In genomic region chr10:103841519-103841918, GRCh38 we compare ENCODE assay signal across 23 cellular contexts.
"Had no signal": no experiment of that assay in that cellular context is flagged by ENCODE, and none has a peak within 500 bp of the region (broad histone marks: within the 10 kb centered on the region; RNA-seq: fewer than 3 reads in every experiment).

No MANE protein-coding gene starts in this region.

- H3K36me3 ChIP-seq: breast epithelium, gastroesophageal sphincter, heart right ventricle, right atrium auricular region, upper lobe of left lung had no signal

- H3K4me3 Mint-ChIP-seq: activated CD4-positive, alpha-beta T cell treated with anti-CD3 and anti-CD28 coated beads, Interleukin-2, amount 10 ng/mL, durations not matched to agents 7 days and 5 days; activated CD8-positive, alpha-beta T cell treated with anti-CD3 and anti-CD28 coated beads, Interleukin-2, amount 10 ng/mL, durations not matched to agents 7 days and 5 days; activated T-cell treated with anti-CD3 and anti-CD28 coated beads, Interleukin-2, amount 50 U/mL, for 4 hours; memory B cell; natural killer cell; T-helper 1 cell treated with Interleukin-12 subunit alpha and Interleukin-12 subunit beta and Interleukin-4 antibody, amounts not matched to agents 30 μg/mL and 1 μg/mL, for 36 hours had no signal

- DNase-seq: activated CD4-positive, alpha-beta T cell treated with anti-CD3 and anti-CD28 coated beads, Interleukin-2, amount 10 ng/mL, durations not matched to agents 7 days and 5 days; activated CD8-positive, alpha-beta T cell treated with anti-CD3 and anti-CD28 coated beads, Interleukin-2, amount 10 ng/mL, durations not matched to agents 7 days and 5 days; activated effector memory CD4-positive, alpha-beta T cell treated with anti-CD3 and anti-CD28 coated beads, Interleukin-2, amount 50 U/mL, for 16 hours; activated naive CD4-positive, alpha-beta T cell treated with anti-CD3 and anti-CD28 coated beads, Interleukin-2, amount 50 U/mL, for 16 hours; activated T-cell treated with anti-CD3 and anti-CD28 coated beads, Interleukin-2, amount 50 U/mL, for 4 hours; aorta; effector CD4-positive, alpha-beta T cell; heart right ventricle; left ventricle myocardium superior; natural killer cell; nucleus accumbens; posterior cingulate gyrus; stimulated activated naive CD8-positive, alpha-beta T cell treated with anti-CD3 and anti-CD28 coated beads, Interleukin-15, Interleukin-2, amounts not matched to agents 100 U/mL and 50 U/mL, for 24 hours; substantia nigra; upper lobe of left lung had no signal

- H3K4me3 ChIP-seq: breast epithelium, gastroesophageal sphincter, heart right ventricle, right atrium auricular region, skin epidermis, upper lobe of left lung had no signal

- H3K27me3 Mint-ChIP-seq: activated CD4-positive, alpha-beta T cell treated with anti-CD3 and anti-CD28 coated beads, Interleukin-2, amount 10 ng/mL, durations not matched to agents 7 days and 5 days had no signal

- H3K27me3 ChIP-seq: breast epithelium, gastroesophageal sphincter, heart right ventricle, right atrium auricular region, upper lobe of left lung had no signal

- H3K9me3 ChIP-seq: breast epithelium, gastroesophageal sphincter, heart right ventricle, right atrium auricular region, upper lobe of left lung had no signal

- H3K27ac ChIP-seq: breast epithelium, gastroesophageal sphincter, skin epidermis had no signal

- H3K27ac Mint-ChIP-seq: activated CD4-positive, alpha-beta T cell treated with anti-CD3 and anti-CD28 coated beads, Interleukin-2, amount 10 ng/mL, durations not matched to agents 7 days and 5 days; activated CD8-positive, alpha-beta T cell treated with anti-CD3 and anti-CD28 coated beads, Interleukin-2, amount 10 ng/mL, durations not matched to agents 7 days and 5 days; memory B cell; natural killer cell; T-helper 1 cell treated with Interleukin-12 subunit alpha and Interleukin-12 subunit beta and Interleukin-4 antibody, amounts not matched to agents 30 μg/mL and 1 μg/mL, for 36 hours had no signal

- ATAC-seq: activated CD4-positive, CD25-positive, alpha-beta regulatory T cell treated with anti-CD3 and anti-CD28 coated beads, Interleukin-2, amount 50 U/mL, for 24 hours; activated CD8-positive, alpha-beta T cell treated with anti-CD3 and anti-CD28 coated beads, Interleukin-2, amount 10 ng/mL, durations not matched to agents 7 days and 5 days; activated T-cell treated with anti-CD3 and anti-CD28 coated beads, Interleukin-2, amount 50 U/mL, for 4 hours; esophagus mucosa; gastroesophageal sphincter; heart right ventricle; left ventricle myocardium superior; natural killer cell; stimulated activated naive CD8-positive, alpha-beta T cell treated with anti-CD3 and anti-CD28 coated beads, Interleukin-15, Interleukin-2, amounts not matched to agents 100 U/mL and 50 U/mL, for 24 hours had no signal

- H3K9me3 Mint-ChIP-seq: activated CD4-positive, alpha-beta T cell treated with anti-CD3 and anti-CD28 coated beads, Interleukin-2, amount 10 ng/mL, durations not matched to agents 7 days and 5 days; activated T-cell treated with anti-CD3 and anti-CD28 coated beads, Interleukin-2, amount 50 U/mL, for 4 hours; memory B cell; natural killer cell; T-helper 1 cell treated with Interleukin-12 subunit alpha and Interleukin-12 subunit beta and Interleukin-4 antibody, amounts not matched to agents 30 μg/mL and 1 μg/mL, for 36 hours had no signal

- H3K36me3 Mint-ChIP-seq: memory B cell, natural killer cell had no signal
